ENCODE assay signal across 20 cellular contexts in the genomic region with DNA sequence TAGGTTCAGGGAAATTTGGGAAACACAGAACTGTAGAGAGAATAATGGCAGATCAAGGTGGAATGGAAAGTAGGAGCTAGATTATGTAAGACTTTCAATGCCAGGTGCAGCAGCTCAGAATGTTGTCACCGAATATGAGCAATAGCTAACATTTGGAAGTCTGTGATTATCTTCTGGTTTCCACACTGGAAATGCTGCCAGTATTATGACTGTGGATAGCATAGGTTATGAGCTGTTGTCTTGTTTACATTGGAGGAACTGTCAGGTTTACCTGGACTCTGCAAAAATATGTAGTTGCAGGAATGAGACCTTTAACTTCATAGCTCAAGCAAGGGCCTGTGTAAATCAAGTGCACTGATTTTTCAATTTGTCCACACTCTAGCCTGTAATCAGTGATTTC. TPM values are rescaled to one million over a fixed set of nuclear protein-coding genes. Genes with fewer than 3 reads are reported as not detected.
DNase-seq lines count a peak whose midpoint lies in the region; ATAC-seq, FAIRE-seq and TF ChIP-seq lines count a peak whose summit lies in the region.
"Had no signal": no experiment of that assay in that cellular context is flagged by ENCODE, and none has a peak within 500 bp of the region (broad histone marks: within the 10 kb centered on the region; RNA-seq: fewer than 3 reads in every experiment).

No MANE protein-coding gene starts in this region.

- H2AK5ac ChIP-seq in H1 (ENCODE audit: low read depth, low read length) (no peak overlapping the region), mesenchymal stem cell (ENCODE audit: low read length, severe bottlenecking) (no peak overlapping the region)

- H2AFZ ChIP-seq in PC-3 (ENCODE audit: low read length) = no peak overlapping the region
- H2AFZ ChIP-seq in H1 (ENCODE audit: low read length) = 0 out of 2 replicates have a peak overlapping the region, but pooled peaks have one; percentile 13
- no peak overlapping the region for H2AFZ ChIP-seq in mesenchymal stem cell (ENCODE audit: low read depth, low read length)
- H2AFZ ChIP-seq: GM23248 had no signal

- no peak overlapping the region for H2BK20ac ChIP-seq in H1 (ENCODE audit: low read length)

- H4K20me1 ChIP-seq in PC-3 (ENCODE audit: low read length) (no peaks in the 10 kb centered on the region), H1 (replicated peaks in 1 of 2; ENCODE audit: control insufficient read depth in 1 of 2, insufficient read depth in 2 of 2, low read length in 2 of 2) (no peaks in the 10 kb centered on the region)
- H4K20me1 ChIP-seq: BLaER1 treated with 17β-estradiol and CSF1 and Interleukin-3, amounts not matched to agents 10 nM and 100 nM had no signal

- H3K27me3 ChIP-seq in PC-3 (ENCODE audit: low read length) (no peaks in the 10 kb centered on the region), H1 (replicated peaks in 1 of 4; ENCODE audit: control insufficient read depth in 3 of 4, extremely low read depth in 1 of 4, insufficient read depth in 3 of 4, low read length in 3 of 4) (no peaks in the 10 kb centered on the region), mesenchymal stem cell (ENCODE audit: control insufficient read depth in 1 of 2, insufficient read depth in 1 of 2, low read length in 2 of 2) (no peaks in the 10 kb centered on the region)
- H3K27me3 ChIP-seq: BE2C had no signal

- TF ChIP-seq RAD21 in H1 (IDR thresholded peaks at IDR 0.05 in 1 of 2, conservative IDR thresholded peaks at IDR 0.05 in 1 of 2; ENCODE audit: low read depth in 2 of 2, low read length in 2 of 2) = no peak

- H3K9me3 ChIP-seq in PC-3 (ENCODE audit: low read length) (no peaks in the 10 kb centered on the region), H1 (ENCODE audit: insufficient read depth in 2 of 2, low read depth in 1 of 2, low read length in 1 of 2) (no peaks in the 10 kb centered on the region), mesenchymal stem cell (ENCODE audit: control insufficient read depth, low read length) (no peaks in the 10 kb centered on the region)
- H3K9me3 ChIP-seq: BE2C; BLaER1 treated with 17β-estradiol and CSF1 and Interleukin-3, amounts not matched to agents 10 nM and 100 nM had no signal

- CTCF ChIA-PET in PC-3 (lab: Charles Lee) = interaction anchor here (0.6 to 0.7 kb wide), 2 partner anchors 34 to 214 kb away, joined by 3 read pairs; no protein-coding TSS in a partner anchor
- CTCF ChIA-PET in H1 (lab: Charles Lee; ENCODE audit: partially characterized antibody) = interaction anchor here (1.4 kb wide), 1 partner anchor 916 kb away, joined by 4 read pairs; no protein-coding TSS in a partner anchor

- no peak overlapping the region for H3K4me2 ChIP-seq in PC-3 (ENCODE audit: low read length)
- no peak overlapping the region for H3K4me2 ChIP-seq in H1 (ENCODE audit: insufficient read depth in 1 of 2, low read depth in 2 of 2, low read length in 2 of 2)
- no peak overlapping the region for H3K4me2 ChIP-seq in mesenchymal stem cell (ENCODE audit: low read length, poor library complexity, severe bottlenecking)
- H3K4me2 ChIP-seq: BLaER1 treated with 17β-estradiol and CSF1 and Interleukin-3, amounts not matched to agents 10 nM and 100 nM had no signal

- H2BK12ac ChIP-seq in H1 (ENCODE audit: low read depth, low read length) (no peak overlapping the region), mesenchymal stem cell (ENCODE audit: low read length in 2 of 2) (no peak overlapping the region)

- 92% methylated on average over 1 of the region's 1 CpG; no CpG with 5 or more reads in 1 of the 2 experiments for WGBS in H1 (ENCODE audit: extremely low coverage in 1 of 2, insufficient coverage in 1 of 2, insufficient read length in 1 of 2, insufficient replicate concordance in 2 of 2, low coverage in 1 of 2, low lambda C conversion rate in 2 of 2, missing lambda C conversion rate in 1 of 2), 2 experiments
- 91% methylated on average over 1 of the region's 1 CpG for WGBS in mesenchymal stem cell

- H3K18ac ChIP-seq in H1 (ENCODE audit: extremely low read depth, low read length) (no peak overlapping the region), mesenchymal stem cell (ENCODE audit: low read depth in 1 of 2, low read length in 2 of 2) (no peak overlapping the region)

- BruUV-seq in PC-3 (replicated peaks; lab: Mats Ljungman, UMichigan) = no TSS peak

- no peak overlapping the region for H4K8ac ChIP-seq in H1 (ENCODE audit: extremely low read depth, insufficient read depth, low read length)
- H4K8ac ChIP-seq in mesenchymal stem cell (ENCODE audit: low read length) = no peak overlapping the region

- POLR2A ChIA-PET in PC-3 (lab: Charles Lee; ENCODE audit: unreplicated experiment) = no interaction called here
- POLR2A ChIA-PET in H1 (lab: Charles Lee; ENCODE audit: partially characterized antibody) = no interaction called here

- no peaks in the 10 kb centered on the region for H3F3A ChIP-seq in PC-3 (ENCODE audit: low read length, unreplicated experiment)

- H2BK15ac ChIP-seq in H1 (ENCODE audit: low read length) (no peak overlapping the region), mesenchymal stem cell (ENCODE audit: low read depth, poor library complexity, severe bottlenecking) (no peak overlapping the region)

- peaks cover 9% of the 10 kb centered on the region; the same call in 1 of the 2 replicates for H3K4me1 ChIP-seq in PC-3 (ENCODE audit: insufficient read depth, low read length)
- H3K4me1 ChIP-seq in H1 (replicated peaks in 1 of 4; ENCODE audit: control insufficient read depth in 3 of 4, insufficient read depth in 4 of 4, low read length in 3 of 4) = no peaks in the 10 kb centered on the region
- no peaks in the 10 kb centered on the region for H3K4me1 ChIP-seq in mesenchymal stem cell (ENCODE audit: control insufficient read depth, insufficient read depth, low read depth, low read length)
- H3K4me1 ChIP-seq: BE2C had no signal

- H3K27ac ChIP-seq in PC-3 (ENCODE audit: low read length) = no peak overlapping the region
- H3K27ac ChIP-seq in H1 (ENCODE audit: low read depth, low read length) = no peak overlapping the region
- H3K27ac ChIP-seq in mesenchymal stem cell (ENCODE audit: low read length, poor library complexity, severe bottlenecking) = no peak overlapping the region
- H3K27ac ChIP-seq: BLaER1 treated with 17β-estradiol and CSF1 and Interleukin-3, amounts not matched to agents 10 nM and 100 nM; GM23248 had no signal

- no peak for TF ChIP-seq CTCF in PC-3 (conservative IDR thresholded peaks at IDR 0.05; ENCODE audit: low read depth, low read length)
- TF ChIP-seq CTCF in H1 (IDR thresholded peaks at IDR 0.05; ENCODE audit: control extremely low read depth in 1 of 3, insufficient read depth in 1 of 3, low read depth in 1 of 3, low read length in 3 of 3) = no peak

- H3K4ac ChIP-seq in H1 (replicated peaks; ENCODE audit: insufficient read length, low read depth, low read length) (no peak overlapping the region), mesenchymal stem cell (ENCODE audit: low read depth in 1 of 2, low read length in 2 of 2) (no peak overlapping the region)

- H3K9me2 ChIP-seq in PC-3 (replicated peaks; ENCODE audit: low read length) = no peaks in the 10 kb centered on the region

- H3K79me2 ChIP-seq in PC-3 (ENCODE audit: low read length) = no peaks in the 10 kb centered on the region
- H3K79me2 ChIP-seq in H1 (ENCODE audit: control insufficient read depth in 1 of 2, insufficient read depth in 2 of 2, low read length in 2 of 2) = no peaks in the 10 kb centered on the region

- H2BK5ac ChIP-seq in H1 (ENCODE audit: low read depth, low read length) (no peak overlapping the region), mesenchymal stem cell (ENCODE audit: low read depth, low read length, poor library complexity, severe bottlenecking) (no peak overlapping the region)

- H3K36me3 ChIP-seq in PC-3 (ENCODE audit: low read depth, low read length) (no peaks in the 10 kb centered on the region), H1 (ENCODE audit: control insufficient read depth in 2 of 4, insufficient read depth in 4 of 4, low read length in 3 of 4) (no peaks in the 10 kb centered on the region), mesenchymal stem cell (ENCODE audit: control insufficient read depth in 1 of 2, insufficient read depth in 2 of 2, low read depth in 1 of 2, low read length in 2 of 2) (no peaks in the 10 kb centered on the region)
- H3K36me3 ChIP-seq: BE2C; BLaER1 treated with 17β-estradiol and CSF1 and Interleukin-3, amounts not matched to agents 10 nM and 100 nM had no signal

- no peak for FAIRE-seq in H1 (lab: Jason Lieb, UNC)
- FAIRE-seq: D721Med, GM12878, GM19239 had no signal

- peak; percentile 1 for DNase-seq in Ammon's horn (ENCODE audit: low spot score)
- peak; percentile 62 for DNase-seq in PC-3
- DNase-seq in H1 (ENCODE audit: low read depth in 1 of 2, low spot score in 2 of 2) = no peak
- DNase-seq in stimulated activated CD4-positive, alpha-beta T cell treated with anti-CD3 and anti-CD28 coated beads, Interleukin-4, amount 100 ng/mL, for 1 hour = no peak
- DNase-seq in mesenchymal stem cell = no peak
- no peak for DNase-seq in stimulated activated CD4-positive, alpha-beta T cell treated with anti-CD3 and anti-CD28 coated beads, Interleukin-4, amount 100 ng/mL, for 4 hours
- DNase-seq: BE2C; CD4-positive, alpha-beta T cell; CD8-positive, alpha-beta memory T cell; DMS 273 treated with DMSO at 0.1 percent for 48 hours; DMS79; EL; GDM1; GM23248; H9 had no signal

- H4K5ac ChIP-seq in H1 (ENCODE audit: insufficient read length, low read depth, low read length) = no peak overlapping the region

- intact Hi-C loops in PC-3 (cut with micrococcal nuclease) = no loop called here

- H3K79me1 ChIP-seq in H1 (ENCODE audit: low read depth, low read length) (no peaks in the 10 kb centered on the region), mesenchymal stem cell (replicated peaks; ENCODE audit: low read length, poor library complexity, severe bottlenecking) (no peaks in the 10 kb centered on the region)

- H2BK120ac ChIP-seq in H1 (replicated peaks; ENCODE audit: low read depth, low read length) = no peak overlapping the region
- no peak overlapping the region for H2BK120ac ChIP-seq in mesenchymal stem cell (ENCODE audit: low read depth, low read length)

- H4K91ac ChIP-seq in H1 (replicated peaks; ENCODE audit: insufficient read length, low read length) (no peak overlapping the region), mesenchymal stem cell (ENCODE audit: low read length) (no peak overlapping the region)

- peak; percentile 58; the same call in 1 of the 2 replicates for ATAC-seq in PC-3
- ATAC-seq: GM12878, HCT116 had no signal

- H3K23me2 ChIP-seq in H1 (ENCODE audit: low read depth, low read length) = no peaks in the 10 kb centered on the region

- H3K4me3 ChIP-seq in PC-3 (ENCODE audit: low read length) (no peak overlapping the region), H1 (ENCODE audit: extremely low read depth in 1 of 4, insufficient read depth in 2 of 4, low read depth in 3 of 4, low read length in 4 of 4) (no peak overlapping the region), mesenchymal stem cell (ENCODE audit: insufficient read depth in 1 of 2, low read depth in 1 of 2, low read length in 2 of 2) (no peak overlapping the region)
- H3K4me3 ChIP-seq: BLaER1 treated with 17β-estradiol and CSF1 and Interleukin-3, amounts not matched to agents 10 nM and 100 nM; GM12878; GM23248 had no signal

- H3K9ac ChIP-seq in PC-3 (ENCODE audit: low read length) = no peak overlapping the region
- no peak overlapping the region for H3K9ac ChIP-seq in H1 (replicated peaks in 1 of 4; ENCODE audit: extremely low read depth in 1 of 4, low read depth in 3 of 4, low read length in 3 of 4)
- no peak overlapping the region for H3K9ac ChIP-seq in mesenchymal stem cell (ENCODE audit: low read length)
- H3K9ac ChIP-seq: BLaER1 treated with 17β-estradiol and CSF1 and Interleukin-3, amounts not matched to agents 10 nM and 100 nM; GM23248 had no signal

- H3K23ac ChIP-seq in H1 (ENCODE audit: insufficient read length) = no peak overlapping the region
- H3K23ac ChIP-seq in mesenchymal stem cell (ENCODE audit: low read length in 2 of 2) = no peak overlapping the region

- H3K14ac ChIP-seq in H1 (ENCODE audit: insufficient read length) (no peak overlapping the region), mesenchymal stem cell (ENCODE audit: low read length in 2 of 2) (no peak overlapping the region)

- TF ChIP-seq EP300 in H1 (IDR thresholded peaks at IDR 0.05; ENCODE audit: borderline replicate concordance in 1 of 2, low read depth in 2 of 2, low read length in 2 of 2) = no peak

- no peak for TF ChIP-seq POLR2A in H1 (IDR thresholded peaks at IDR 0.05; ENCODE audit: control extremely low read depth in 1 of 2, low read depth in 2 of 2, low read length in 2 of 2)

- no peak overlapping the region for H3K56ac ChIP-seq in H1 (replicated peaks; ENCODE audit: insufficient read length, low read depth, low read length)

RNA-seq across cellular contexts. Expression of a gene that starts 26.0 kb away (rescaled TPM):
- total RNA-seq in PC-3 (2014; rRNA removed) = 19.5 and 26.1 TPM in 2 replicates
- 20.8 and 23.8 TPM in 2 replicates for total RNA-seq in H1 (2021; fragmentation: NEBNext Ultra II Directional; extraction: Animal tissue kit (Norgen Biotek cat#: 25700))
- polyA plus RNA-seq in H1 (2011; rRNA removed) = 23.6 and 42.8 TPM in 2 replicates
- 26.4 TPM for polyA plus RNA-seq in H1 (2011; cell fraction: cytosol; rRNA removed)
- 6.9 TPM for polyA plus RNA-seq in H1 (2011; cell fraction: nucleus; rRNA removed)
- polyA plus RNA-seq in H1 (2012, experiment 1 of 2) = 16.0 to 33.1 TPM (median 24.7 TPM) in 4 replicates
- 2.3 TPM for polyA plus RNA-seq in H1 (2012, experiment 2 of 2)
- polyA plus RNA-seq in H1 (2013, experiment 1 of 2) = 15.4 TPM
- polyA plus RNA-seq in H1 (2013, experiment 2 of 2) = 16.7 TPM
- 26.9 and 36.5 TPM in 2 replicates for polyA minus RNA-seq in H1 (2011; rRNA and poly(A)+ RNA removed)
- polyA minus RNA-seq in H1 (2011; cell fraction: cytosol; rRNA and poly(A)+ RNA removed) = 13.4 TPM
- polyA minus RNA-seq in H1 (2011; cell fraction: nucleus; rRNA and poly(A)+ RNA removed) = 12.4 TPM
- 16.3 TPM for polyA plus RNA-seq in mesenchymal stem cell (2013, experiment 1 of 2)
- 16.6 TPM for polyA plus RNA-seq in mesenchymal stem cell (2013, experiment 2 of 2)

Comparison
In these comparisons a context has a peak if more than half of its experiments do, and no peak if none do; other contexts are left out.
1. DNase-seq: peak in Ammon's horn (single experiment) and PC-3 (single experiment); none in H1 (0 of 2), stimulated activated CD4-positive, alpha-beta T cell treated with anti-CD3 and anti-CD28 coated beads, Interleukin-4, amount 100 ng/mL, for 1 hour (single experiment), mesenchymal stem cell (single experiment) and stimulated activated CD4-positive, alpha-beta T cell treated with anti-CD3 and anti-CD28 coated beads, Interleukin-4, amount 100 ng/mL, for 4 hours (0 of 2).